Comparison of ENCODE assay signal across 35 cellular contexts in the genomic region with DNA sequence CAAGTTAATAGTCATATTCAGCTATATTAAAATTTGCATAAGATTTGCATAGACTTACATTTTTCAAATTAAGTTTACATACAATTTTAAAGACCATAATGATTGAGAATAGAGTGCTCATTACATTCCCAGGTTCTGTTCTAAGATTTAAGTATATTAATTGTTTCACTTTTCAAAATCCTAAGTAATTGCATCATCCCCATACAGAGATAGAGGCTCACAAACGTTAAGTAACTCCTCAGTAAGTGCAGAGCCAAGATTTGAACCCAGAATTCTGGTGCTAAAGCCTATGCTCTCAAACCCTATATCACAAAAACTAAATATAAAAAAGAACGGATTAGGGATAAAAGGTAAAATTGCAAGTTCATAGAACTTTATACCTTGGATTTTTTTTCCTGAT. TPM values are rescaled to one million over a fixed set of nuclear protein-coding genes. Genes with fewer than 3 reads are reported as not detected.
"Had no signal": no experiment of that assay in that cellular context is flagged by ENCODE, and none has a peak within 500 bp of the region (broad histone marks: within the 10 kb centered on the region; RNA-seq: fewer than 3 reads in every experiment).

No MANE protein-coding gene starts in this region.

- H3K27ac ChIP-seq: KMS-11, SJSA1, VCaP had no signal

- H3K9me2 ChIP-seq: SK-N-SH had no signal

- H3K27ac Mint-ChIP-seq: activated B cell treated with CpG ODN at 0.5 μM for 24 hours; activated CD4-positive, alpha-beta memory T cell treated with anti-CD3 and anti-CD28 coated beads for 36 hours; activated naive CD4-positive, alpha-beta T cell treated with anti-CD3 and anti-CD28 coated beads for 36 hours; activated naive CD4-positive, alpha-beta T cell treated with anti-CD3 and anti-CD28 coated beads, Interleukin-2, amount 50 U/mL, for 72 hours; activated T-helper 1 cell treated with anti-CD3 and anti-CD28 coated beads, Interleukin-12 subunit alpha, Interleukin-12 subunit beta, Interleukin-2, Interleukin-4 antibody, amounts not matched to agents 30 ng/mL and 10 ng/mL and 1 ng/mL, durations not matched to agents 14 hours and 24 hours and 36 hours; T-cell; T-helper 17 cell had no signal

- ATAC-seq: activated naive CD4-positive, alpha-beta T cell treated with anti-CD3 and anti-CD28 coated beads, Interleukin-2, amount 50 U/mL, for 72 hours; activated T-cell treated with anti-CD3 and anti-CD28 coated beads, Interleukin-2, amount 50 U/mL, for 4 hours; Panc1; T-cell; T-helper 17 cell had no signal

- H3K9ac ChIP-seq: KMS-11, SK-N-SH had no signal

- H3K9me3 ChIP-seq: SJSA1, SK-N-SH had no signal

- H3K36me3 ChIP-seq: SJSA1 had no signal

- H3K4me3 Mint-ChIP-seq: activated B cell treated with CpG ODN at 0.5 μM for 24 hours; activated CD4-positive, alpha-beta memory T cell treated with anti-CD3 and anti-CD28 coated beads for 36 hours; activated naive CD4-positive, alpha-beta T cell treated with anti-CD3 and anti-CD28 coated beads for 36 hours; activated T-cell treated with anti-CD3 and anti-CD28 coated beads, Interleukin-2, amount 50 U/mL, for 4 hours; activated T-helper 1 cell treated with anti-CD3 and anti-CD28 coated beads, Interleukin-12 subunit alpha, Interleukin-12 subunit beta, Interleukin-2, Interleukin-4 antibody, amounts not matched to agents 30 ng/mL and 10 ng/mL and 1 ng/mL, durations not matched to agents 14 hours and 24 hours and 36 hours had no signal

- DNase-seq: activated B cell treated with CpG ODN at 0.5 μM for 24 hours; activated CD4-positive, alpha-beta memory T cell treated with anti-CD3 and anti-CD28 coated beads for 36 hours; activated CD4-positive, alpha-beta T cell treated with anti-CD3 and anti-CD28 coated beads for 4 hours; activated CD4-positive, alpha-beta T cell treated with anti-CD3 and anti-CD28 coated beads, Interleukin-2, amount 50 U/mL, for 1 hour; activated CD4-positive, CD25-positive, alpha-beta regulatory T cell treated with anti-CD3 and anti-CD28 coated beads, Interleukin-2, amount 50 U/mL, for 72 hours; activated CD8-positive, alpha-beta memory T cell treated with anti-CD3 and anti-CD28 coated beads, Interleukin-2, amount 50 U/mL, for 4 hours; activated gamma-delta T cell treated with Interleukin-2 at 50 U/mL for 16 hours; activated naive CD4-positive, alpha-beta T cell treated with anti-CD3 and anti-CD28 coated beads for 36 hours; activated T-cell treated with anti-CD3 and anti-CD28 coated beads for 4 hours; activated T-cell treated with anti-CD3 and anti-CD28 coated beads, Interleukin-2, amount 50 U/mL, for 4 hours; anterior cingulate cortex; MM.1S; MV-4-11; NCI-H1092; NCI-H1436 treated with DMSO at 0.1 percent for 48 hours; NCI-H1694 treated with DMSO at 0.1 percent for 48 hours; NCI-H2029; NCI-H345; NCI-H524 treated with DMSO at 0.1 percent for 48 hours; SHP77; SK-N-SH; T-cell; T-helper 17 cell; T-helper 9 cell had no signal

- H3K9me3 Mint-ChIP-seq: activated B cell treated with CpG ODN at 0.5 μM for 24 hours; activated CD4-positive, alpha-beta memory T cell treated with anti-CD3 and anti-CD28 coated beads for 36 hours; activated naive CD4-positive, alpha-beta T cell treated with anti-CD3 and anti-CD28 coated beads for 36 hours; activated naive CD4-positive, alpha-beta T cell treated with anti-CD3 and anti-CD28 coated beads, Interleukin-2, amount 50 U/mL, for 72 hours; activated T-cell treated with anti-CD3 and anti-CD28 coated beads, Interleukin-2, amount 50 U/mL, for 4 hours; activated T-helper 1 cell treated with anti-CD3 and anti-CD28 coated beads, Interleukin-12 subunit alpha, Interleukin-12 subunit beta, Interleukin-2, Interleukin-4 antibody, amounts not matched to agents 30 ng/mL and 10 ng/mL and 1 ng/mL, durations not matched to agents 14 hours and 24 hours and 36 hours; T-cell had no signal

- H3K4me2 ChIP-seq: KMS-11, SK-N-SH had no signal

- H3K36me3 Mint-ChIP-seq: activated CD4-positive, alpha-beta memory T cell treated with anti-CD3 and anti-CD28 coated beads for 36 hours; activated naive CD4-positive, alpha-beta T cell treated with anti-CD3 and anti-CD28 coated beads, Interleukin-2, amount 50 U/mL, for 72 hours; brain; T-cell had no signal

- H3K4me3 ChIP-seq: SJSA1 had no signal

- FAIRE-seq: bronchial epithelial cell had no signal

RNA-seq across cellular contexts. Expression of a gene that starts 2.1 kb away (rescaled TPM):
- total RNA-seq: activated B cell treated with CpG ODN at 0.5 μM for 24 hours; activated CD4-positive, alpha-beta memory T cell treated with anti-CD3 and anti-CD28 coated beads for 36 hours; activated naive CD4-positive, alpha-beta T cell treated with anti-CD3 and anti-CD28 coated beads for 36 hours; activated T-cell treated with anti-CD3 and anti-CD28 coated beads, Interleukin-2, amount 50 U/mL, for 4 hours; activated T-helper 1 cell treated with anti-CD3 and anti-CD28 coated beads, Interleukin-12 subunit alpha, Interleukin-12 subunit beta, Interleukin-2, Interleukin-4 antibody, amounts not matched to agents 30 ng/mL and 10 ng/mL and 1 ng/mL, durations not matched to agents 14 hours and 24 hours and 36 hours; bronchial epithelial cell; LHCN-M2; NCI-H460; T-helper 17 cell had no signal

RNA-seq across cellular contexts. Expression of a gene that starts 38.4 kb away (rescaled TPM):
- total RNA-seq: activated B cell treated with CpG ODN at 0.5 μM for 24 hours; activated CD4-positive, alpha-beta memory T cell treated with anti-CD3 and anti-CD28 coated beads for 36 hours; activated naive CD4-positive, alpha-beta T cell treated with anti-CD3 and anti-CD28 coated beads for 36 hours; activated naive CD4-positive, alpha-beta T cell treated with anti-CD3 and anti-CD28 coated beads, Interleukin-2, amount 50 U/mL, for 72 hours; activated T-helper 1 cell treated with anti-CD3 and anti-CD28 coated beads, Interleukin-12 subunit alpha, Interleukin-12 subunit beta, Interleukin-2, Interleukin-4 antibody, amounts not matched to agents 30 ng/mL and 10 ng/mL and 1 ng/mL, durations not matched to agents 14 hours and 24 hours and 36 hours; bronchial epithelial cell; LHCN-M2; NCI-H460; RPMI7951; SJSA1; T-helper 17 cell had no signal
- polyA plus RNA-seq: SK-N-SH had no signal
